ENCODE assay signal across 22 cellular contexts in genomic region chr15:101141926-101142527, GRCh38.
"Had no signal": no experiment of that assay in that cellular context is flagged by ENCODE, and none has a peak within 500 bp of the region (broad histone marks: within the 10 kb centered on the region; RNA-seq: fewer than 3 reads in every experiment).

No MANE protein-coding gene starts in this region.

- H3K9me3 Mint-ChIP-seq: dendritic cell treated with granulocyte-macrophage colony-stimulating factor and Interleukin-4, amounts not matched to agents 40 ng/mL and 50 ng/mL, for 4 days; effector memory CD8-positive, alpha-beta T cell; neural crest cell; stimulated activated naive CD8-positive, alpha-beta T cell treated with anti-CD3 and anti-CD28 coated beads, Interleukin-15, amount 100 ng/mL, for 72 hours had no signal

- H3K27me3 ChIP-seq: esophagus muscularis mucosa, gastrocnemius medialis, heart right ventricle, ovary, right atrium auricular region, transverse colon had no signal

- H3K4me3 Mint-ChIP-seq: dendritic cell treated with granulocyte-macrophage colony-stimulating factor and Interleukin-4, amounts not matched to agents 40 ng/mL and 50 ng/mL, for 4 days; effector memory CD8-positive, alpha-beta T cell; naive B cell; neural crest cell; stimulated activated memory B cell treated with anti-CD40 and anti-IgM and Interleukin-4, amounts not matched to agents 10 μg/mL and 1 μg/mL and 100 μg/mL, for 72 hours; stimulated activated naive CD8-positive, alpha-beta T cell treated with anti-CD3 and anti-CD28 coated beads, Interleukin-15, amount 100 ng/mL, for 72 hours had no signal

- FAIRE-seq: colon, islet of Langerhans, small intestine had no signal

- H3K4me1 ChIP-seq: gastrocnemius medialis had no signal

- H3K27me3 Mint-ChIP-seq: stimulated activated memory B cell treated with anti-CD40 and anti-IgM and Interleukin-4, amounts not matched to agents 10 μg/mL and 1 μg/mL and 100 μg/mL, for 72 hours; stimulated activated naive CD8-positive, alpha-beta T cell treated with anti-CD3 and anti-CD28 coated beads, Interleukin-15, amount 100 ng/mL, for 72 hours had no signal

- H3K36me3 ChIP-seq: esophagus muscularis mucosa, gastrocnemius medialis, heart right ventricle, ovary, right atrium auricular region, thoracic aorta, transverse colon had no signal

- H3K36me3 Mint-ChIP-seq: naive B cell; stimulated activated memory B cell treated with anti-CD40 and anti-IgM and Interleukin-4, amounts not matched to agents 10 μg/mL and 1 μg/mL and 100 μg/mL, for 72 hours had no signal

- H3K27ac Mint-ChIP-seq: dendritic cell treated with granulocyte-macrophage colony-stimulating factor and Interleukin-4, amounts not matched to agents 40 ng/mL and 50 ng/mL, for 4 days; effector memory CD8-positive, alpha-beta T cell; stimulated activated memory B cell treated with anti-CD40 and anti-IgM and Interleukin-4, amounts not matched to agents 10 μg/mL and 1 μg/mL and 100 μg/mL, for 72 hours; stimulated activated naive CD8-positive, alpha-beta T cell treated with anti-CD3 and anti-CD28 coated beads, Interleukin-15, amount 100 ng/mL, for 72 hours had no signal

- ATAC-seq: effector memory CD8-positive, alpha-beta T cell; gastrocnemius medialis; heart right ventricle; stimulated activated memory B cell treated with anti-CD40 and anti-IgM and Interleukin-4, amounts not matched to agents 10 μg/mL and 1 μg/mL and 100 μg/mL, for 72 hours; stimulated activated naive CD8-positive, alpha-beta T cell treated with anti-CD3 and anti-CD28 coated beads, Interleukin-15, amount 100 ng/mL, for 72 hours had no signal

- H3K4me3 ChIP-seq: esophagus muscularis mucosa, gastrocnemius medialis, heart right ventricle, ovary, right atrium auricular region, thoracic aorta, transverse colon had no signal

- DNase-seq: effector memory CD8-positive, alpha-beta T cell; gastrocnemius medialis; heart right ventricle; hypothalamus; kidney glomerular epithelial cell; mesendoderm; naive B cell; ovary; small intestine; stimulated activated CD4-positive, alpha-beta T cell treated with anti-CD3 and anti-CD28 coated beads, Interleukin-2, amount 100 ng/mL, for 48 hours; stimulated activated CD8-positive, alpha-beta memory T cell treated with anti-CD3 and anti-CD28 coated beads, Interleukin-4, amount 100 ng/mL, for 48 hours; stimulated activated naive CD8-positive, alpha-beta T cell treated with anti-CD3 and anti-CD28 coated beads, Interleukin-15, amount 100 ng/mL, for 72 hours; transverse colon had no signal

- H3K27ac ChIP-seq: epithelial cell of prostate, esophagus muscularis mucosa, gastrocnemius medialis, heart right ventricle, ovary, right atrium auricular region, thoracic aorta, transverse colon had no signal

- H3K9me3 ChIP-seq: esophagus muscularis mucosa, gastrocnemius medialis, heart right ventricle, ovary, right atrium auricular region, thoracic aorta, transverse colon had no signal
